ENCODE assay signal across 1 cellular context in the genomic region with DNA sequence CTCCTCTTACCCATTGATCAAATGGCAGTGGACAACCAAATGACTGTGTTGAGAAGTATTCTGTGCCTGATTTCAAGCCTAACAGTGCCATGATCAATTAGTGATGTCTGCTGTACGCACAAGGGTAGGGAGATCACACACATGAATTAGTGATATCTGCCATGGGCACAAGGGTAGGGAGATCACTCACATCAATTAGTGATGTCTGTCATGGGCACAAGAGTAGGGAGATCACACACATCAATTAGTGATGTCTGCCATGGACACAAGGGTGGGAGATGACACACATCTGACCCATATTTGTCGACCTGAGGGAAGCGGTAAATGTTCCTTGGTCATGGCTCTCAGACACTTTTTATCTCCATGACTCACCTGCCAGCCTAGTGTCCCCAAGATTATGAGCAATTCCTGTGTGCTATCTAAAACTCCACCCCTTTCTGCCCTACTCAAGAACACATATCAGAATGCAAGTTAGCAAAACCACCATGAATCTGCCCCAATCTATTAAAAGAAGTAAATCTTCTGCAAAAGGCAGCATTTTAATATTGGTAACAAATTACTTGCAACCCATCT.
TF ChIP-seq lines count a peak whose summit lies in the region.

No MANE protein-coding gene starts in this region.

TF ChIP-seq in A549, 52 proteins besides CTCF, POLR2A, EP300 and RAD21 (continued from another document):
- TF ChIP-seq, protein P1, sequence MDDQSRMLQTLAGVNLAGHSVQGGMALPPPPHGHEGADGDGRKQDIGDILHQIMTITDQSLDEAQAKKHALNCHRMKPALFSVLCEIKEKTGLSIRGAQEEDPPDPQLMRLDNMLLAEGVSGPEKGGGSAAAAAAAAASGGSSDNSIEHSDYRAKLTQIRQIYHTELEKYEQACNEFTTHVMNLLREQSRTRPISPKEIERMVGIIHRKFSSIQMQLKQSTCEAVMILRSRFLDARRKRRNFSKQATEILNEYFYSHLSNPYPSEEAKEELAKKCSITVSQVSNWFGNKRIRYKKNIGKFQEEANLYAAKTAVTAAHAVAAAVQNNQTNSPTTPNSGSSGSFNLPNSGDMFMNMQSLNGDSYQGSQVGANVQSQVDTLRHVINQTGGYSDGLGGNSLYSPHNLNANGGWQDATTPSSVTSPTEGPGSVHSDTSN (IDR thresholded peaks at IDR 0.05), result no peak
- TF ChIP-seq TFCP2L1 (CRISPR knock-in tag; IDR thresholded peaks at IDR 0.05) (no peak), SMC3 (IDR thresholded peaks at IDR 0.05) (no peak), HDAC2 (IDR thresholded peaks at IDR 0.05) (no peak), NR3C1 (IDR thresholded peaks at IDR 0.05) (no peak), JUNB (IDR thresholded peaks at IDR 0.05) (no peak), MAZ (IDR thresholded peaks at IDR 0.05; ENCODE audit: borderline replicate concordance, low read depth, low read length) (no peak), SREBF2 (IDR thresholded peaks at IDR 0.05) (no peak), HEYL (CRISPR knock-in tag; IDR thresholded peaks at IDR 0.05) (no peak), HOXB5 (CRISPR knock-in tag; IDR thresholded peaks at IDR 0.05) (no peak), NPAS2 (CRISPR knock-in tag; IDR thresholded peaks at IDR 0.05; ENCODE audit: borderline replicate concordance) (no peak), POLR2AphosphoS2 (conservative IDR thresholded peaks at IDR 0.05; ENCODE audit: low read length) (no peak)
- TF ChIP-seq, protein P2, sequence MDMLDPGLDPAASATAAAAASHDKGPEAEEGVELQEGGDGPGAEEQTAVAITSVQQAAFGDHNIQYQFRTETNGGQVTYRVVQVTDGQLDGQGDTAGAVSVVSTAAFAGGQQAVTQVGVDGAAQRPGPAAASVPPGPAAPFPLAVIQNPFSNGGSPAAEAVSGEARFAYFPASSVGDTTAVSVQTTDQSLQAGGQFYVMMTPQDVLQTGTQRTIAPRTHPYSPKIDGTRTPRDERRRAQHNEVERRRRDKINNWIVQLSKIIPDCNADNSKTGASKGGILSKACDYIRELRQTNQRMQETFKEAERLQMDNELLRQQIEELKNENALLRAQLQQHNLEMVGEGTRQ (IDR thresholded peaks at IDR 0.05), result no peak
TF ChIP-seq in A549: peak in this region for 0.
